34 cellular contexts compared by ENCODE assay signal in genomic region chr6:142731611-142732010, GRCh38.
"Had no signal": no experiment of that assay in that cellular context is flagged by ENCODE, and none has a peak within 500 bp of the region (broad histone marks: within the 10 kb centered on the region; RNA-seq: fewer than 3 reads in every experiment).

No MANE protein-coding gene starts in this region.

- H3K27me3 ChIP-seq: adrenal gland, body of pancreas, esophagus muscularis mucosa, gastroesophageal sphincter, heart right ventricle had no signal

- H3K4me3 ChIP-seq: adrenal gland, body of pancreas, coronary artery, dorsolateral prefrontal cortex, esophagus muscularis mucosa, gastroesophageal sphincter, heart right ventricle had no signal

- H3K9me3 Mint-ChIP-seq: activated naive CD8-positive, alpha-beta T cell treated with anti-CD3 and anti-CD28 coated beads, Interleukin-2, amount 50 U/mL, for 24 hours; activated T-helper 17 cell treated with anti-CD3 and anti-CD28 coated beads, Interleukin-2, amount 50 U/mL, for 72 hours; central memory CD8-positive, alpha-beta T cell; dendritic cell treated with granulocyte-macrophage colony-stimulating factor and Interleukin-4, amounts not matched to agents 40 ng/mL and 50 ng/mL, for 4 days; endodermal cell; T-helper 2 cell treated with Interferon-gamma antibody and Interleukin-4, amounts not matched to agents 5 μg/mL and 100 μg/mL, for 36 hours had no signal

- H3K4me3 Mint-ChIP-seq: activated B cell treated with CpG ODN at 0.5 μM for 24 hours; activated CD8-positive, alpha-beta T cell treated with anti-CD3 and anti-CD28 coated beads for 36 hours; activated naive CD8-positive, alpha-beta T cell; activated naive CD8-positive, alpha-beta T cell treated with anti-CD3 and anti-CD28 coated beads, Interleukin-2, amount 50 U/mL, for 24 hours; activated T-cell treated with anti-CD3 and anti-CD28 coated beads, Interleukin-2, amount 50 U/mL, for 4 hours; activated T-helper 17 cell treated with anti-CD3 and anti-CD28 coated beads, Interleukin-2, amount 50 U/mL, for 72 hours; central memory CD8-positive, alpha-beta T cell; dendritic cell treated with granulocyte-macrophage colony-stimulating factor and Interleukin-4, amounts not matched to agents 40 ng/mL and 50 ng/mL, for 4 days; endodermal cell; T-helper 17 cell; T-helper 2 cell treated with Interferon-gamma antibody and Interleukin-4, amounts not matched to agents 5 μg/mL and 100 μg/mL, for 36 hours had no signal

- ATAC-seq: activated CD4-positive, CD25-positive, alpha-beta regulatory T cell treated with anti-CD3 and anti-CD28 coated beads, Interleukin-2, amount 50 U/mL, for 24 hours; activated CD8-positive, alpha-beta T cell treated with anti-CD3 and anti-CD28 coated beads for 36 hours; activated naive CD8-positive, alpha-beta T cell treated with anti-CD3 and anti-CD28 coated beads, Interleukin-2, amount 50 U/mL, for 24 hours; activated T-cell treated with anti-CD3 and anti-CD28 coated beads, Interleukin-2, amount 50 U/mL, for 4 hours; activated T-helper 17 cell treated with anti-CD3 and anti-CD28 coated beads, Interleukin-2, amount 50 U/mL, for 72 hours; body of pancreas; gastroesophageal sphincter; heart right ventricle; T-helper 17 cell had no signal

- H3K27ac ChIP-seq: adrenal gland, body of pancreas, coronary artery, dorsolateral prefrontal cortex, esophagus muscularis mucosa, gastroesophageal sphincter, heart right ventricle, WERI-Rb-1 had no signal

- H3K4me1 Mint-ChIP-seq: activated T-helper 17 cell treated with anti-CD3 and anti-CD28 coated beads, Interleukin-2, amount 50 U/mL, for 72 hours had no signal

- H3K36me3 Mint-ChIP-seq: activated naive CD8-positive, alpha-beta T cell had no signal

- DNase-seq: activated B cell treated with CpG ODN at 0.5 μM for 24 hours; activated CD4-positive, alpha-beta T cell treated with anti-CD3 and anti-CD28 coated beads for 48 hours; activated CD4-positive, alpha-beta T cell treated with anti-CD3 and anti-CD28 coated beads, Interleukin-2, amount 50 U/mL, for 1 hour; activated CD4-positive, alpha-beta T cell treated with anti-CD3 and anti-CD28 coated beads, Interleukin-2, amount 50 U/mL, for 48 hours; activated CD8-positive, alpha-beta memory T cell treated with anti-CD3 and anti-CD28 coated beads for 24 hours; activated CD8-positive, alpha-beta T cell treated with anti-CD3 and anti-CD28 coated beads for 36 hours; activated effector memory CD4-positive, alpha-beta T cell treated with Interleukin-2 at 50 U/mL for 16 hours; activated gamma-delta T cell treated with Interleukin-2 at 50 U/mL for 16 hours; activated naive CD4-positive, alpha-beta T cell treated with anti-CD3 and anti-CD28 coated beads, Interleukin-2, amount 50 U/mL, for 16 hours; activated naive CD4-positive, alpha-beta T cell treated with Interleukin-2 at 50 U/mL for 16 hours; activated naive CD8-positive, alpha-beta T cell treated with anti-CD3 and anti-CD28 coated beads, Interleukin-2, amount 50 U/mL, for 24 hours; activated T-cell treated with anti-CD3 and anti-CD28 coated beads, Interleukin-2, amount 50 U/mL, for 4 hours; adrenal gland; amygdala; aorta; body of pancreas; dorsolateral prefrontal cortex; effector memory CD4-positive, alpha-beta T cell; endodermal cell; foreskin melanocyte; heart right ventricle; T-helper 1 cell; T-helper 17 cell; T1000; WERI-Rb-1 had no signal

- H3K27ac Mint-ChIP-seq: activated B cell treated with CpG ODN at 0.5 μM for 24 hours; activated CD8-positive, alpha-beta T cell treated with anti-CD3 and anti-CD28 coated beads for 36 hours; activated naive CD8-positive, alpha-beta T cell; activated naive CD8-positive, alpha-beta T cell treated with anti-CD3 and anti-CD28 coated beads, Interleukin-2, amount 50 U/mL, for 24 hours; activated T-helper 17 cell treated with anti-CD3 and anti-CD28 coated beads, Interleukin-2, amount 50 U/mL, for 72 hours; dendritic cell treated with granulocyte-macrophage colony-stimulating factor and Interleukin-4, amounts not matched to agents 40 ng/mL and 50 ng/mL, for 4 days; endodermal cell; T-helper 17 cell; T-helper 2 cell treated with Interferon-gamma antibody and Interleukin-4, amounts not matched to agents 5 μg/mL and 100 μg/mL, for 36 hours had no signal

- H3K36me3 ChIP-seq: adrenal gland, esophagus muscularis mucosa, gastroesophageal sphincter, heart right ventricle, WERI-Rb-1 had no signal

- H3K27me3 Mint-ChIP-seq: activated CD8-positive, alpha-beta T cell treated with anti-CD3 and anti-CD28 coated beads for 36 hours; activated naive CD8-positive, alpha-beta T cell; activated naive CD8-positive, alpha-beta T cell treated with anti-CD3 and anti-CD28 coated beads, Interleukin-2, amount 50 U/mL, for 24 hours; activated T-helper 17 cell treated with anti-CD3 and anti-CD28 coated beads, Interleukin-2, amount 50 U/mL, for 72 hours had no signal

- H3K4me1 ChIP-seq: gastroesophageal sphincter had no signal

- H3K9me3 ChIP-seq: adrenal gland, esophagus muscularis mucosa, gastroesophageal sphincter had no signal
